In genomic region chr1:39540504-39541031, GRCh38 we compare ENCODE assay signal across 10 cellular contexts. TPM values are rescaled to one million over a fixed set of nuclear protein-coding genes. Genes with fewer than 3 reads are reported as not detected.
DNase-seq lines count a peak whose midpoint lies in the region; ATAC-seq and TF ChIP-seq lines count a peak whose summit lies in the region.
"Had no signal": no experiment of that assay in that cellular context is flagged by ENCODE, and none has a peak within 500 bp of the region (broad histone marks: within the 10 kb centered on the region; RNA-seq: fewer than 3 reads in every experiment).

No MANE protein-coding gene starts in this region.

- H3K4me1 ChIP-seq in thoracic aorta (ENCODE audit: control insufficient read depth in 1 of 2, low read depth in 2 of 2) = no peaks in the 10 kb centered on the region

- intact Hi-C loops in lower leg skin (cut with DNase I; ENCODE audit: low total_unique reads) = no loop called here

- 71 to 79% methylated on average over 13 of the region's 13 CpGs for WGBS in lower leg skin, 2 donors

- H3K36me3 ChIP-seq in thoracic aorta = no peaks in the 10 kb centered on the region

- H3K27ac ChIP-seq in cingulate gyrus (ENCODE audit: low read depth, low read length) = peak overlapping the region; percentile 83
- H3K27ac ChIP-seq in thoracic aorta = peak overlapping the region in 1 of 2 donors; percentile 20
- H3K27ac ChIP-seq: 22Rv1 had no signal

- no peaks in the 10 kb centered on the region for H3K9me3 ChIP-seq in thoracic aorta

- no peak for TF ChIP-seq POLR2A in lower leg skin (IDR thresholded peaks at IDR 0.05)

- ATAC-seq in thoracic aorta (ENCODE audit: insufficient number of reproducible peaks, low FRiP score, low read depth) (no peak), HG03378 (IDR thresholded peaks at IDR 0.05; ENCODE audit: unreplicated experiment) (no peak), SK-N-SH treated with all-trans-retinoic acid at 6 μM for 48 hours (no peak)
- ATAC-seq: Panc1 had no signal

- no peak overlapping the region for H3K4me3 ChIP-seq in lower leg skin (ENCODE audit: low read depth, poor library complexity, severe bottlenecking)
- H3K4me3 ChIP-seq in thoracic aorta = no peak overlapping the region

- no peaks in the 10 kb centered on the region for H3K27me3 ChIP-seq in thoracic aorta (replicated peaks; ENCODE audit: insufficient read depth)

- TF ChIP-seq CTCF in lower leg skin (IDR thresholded peaks at IDR 0.05) (no peak), thoracic aorta (IDR thresholded peaks at IDR 0.05) (no peak)

- DNase-seq in SIG-M5 treated with dmso at 0.1 percent for 504 hours (lab: John Stamatoyannopoulos, UW; ENCODE audit: unreplicated experiment) = peak; percentile 62
- no peak for DNase-seq in SIG-M5 (lab: John Stamatoyannopoulos, UW)
- DNase-seq in lower leg skin (ENCODE audit: low spot score in 2 of 2) = peak; percentile 74 to 94
- DNase-seq in thoracic aorta (ENCODE audit: low spot score) = peak; percentile 40
- no peak for DNase-seq in NCI-H187 treated with DMSO at 0.1 percent for 48 hours (lab: John Stamatoyannopoulos, UW)

TF ChIP-seq in SK-N-SH treated with all-trans-retinoic acid at 6 μM for 48 hours, 23 proteins besides CTCF, POLR2A, EP300 and RAD21:
- TF ChIP-seq ARNTL (CRISPR knock-in tag; IDR thresholded peaks at IDR 0.05; ENCODE audit: borderline replicate concordance, low read depth) (no peak), ISL1 (CRISPR knock-in tag; IDR thresholded peaks at IDR 0.05) (no peak), CSDC2 (CRISPR knock-in tag; IDR thresholded peaks at IDR 0.05) (no peak), TCF4 (CRISPR knock-in tag; IDR thresholded peaks at IDR 0.05; ENCODE audit: borderline replicate concordance) (no peak), ZNF8 (CRISPR knock-in tag; IDR thresholded peaks at IDR 0.05) (no peak), ZNF70 (CRISPR knock-in tag; IDR thresholded peaks at IDR 0.05) (no peak)
TF ChIP-seq in SK-N-SH treated with all-trans-retinoic acid at 6 μM for 48 hours: peak in this region for 0.

RNA-seq across cellular contexts. Expression of gene PABPC4, which starts 36.0 kb away (rescaled TPM):
- 100 to 1,000 TPM in 2 of 4 donors, 10 to 100 TPM in 2; 76.8 to 105 (median 91.0) TPM for total RNA-seq in lower leg skin
- total RNA-seq in thoracic aorta = 100 to 1,000 TPM in 1 of 2 donors, 10 to 100 TPM in 1; 85.2 to 171 TPM

RNA-seq across cellular contexts. Expression of gene BMP8A, which starts 49.1 kb away (rescaled TPM):
- total RNA-seq in lower leg skin (under 1 TPM in 2 of 4 donors, not detected in 2; 0.81 to 0.91 TPM), thoracic aorta (not detected)

Comparison
In these comparisons a context has a peak if more than half of its experiments do, and no peak if none do; other contexts are left out.
1. DNase-seq: peak in SIG-M5 treated with dmso at 0.1 percent for 504 hours (single experiment), lower leg skin (2 of 2) and thoracic aorta (single experiment); none in SIG-M5 (single experiment) and NCI-H187 treated with DMSO at 0.1 percent for 48 hours (single experiment).